In genomic region chr14:33948143-33948962, GRCh38 we compare ENCODE assay signal across 13 cellular contexts. TPM values are rescaled to one million over a fixed set of nuclear protein-coding genes. Genes with fewer than 3 reads are reported as not detected.
DNase-seq lines count a peak whose midpoint lies in the region; ATAC-seq, FAIRE-seq and TF ChIP-seq lines count a peak whose summit lies in the region.
"Had no signal": no experiment of that assay in that cellular context is flagged by ENCODE, and none has a peak within 500 bp of the region (broad histone marks: within the 10 kb centered on the region; RNA-seq: fewer than 3 reads in every experiment).

No MANE protein-coding gene starts in this region.

- H3K36me3 ChIP-seq in K562 (ENCODE audit: control insufficient read depth, insufficient read depth, low read length) (peaks cover 25% of the 10 kb centered on the region), mucosa of rectum (ENCODE audit: control insufficient read depth in 2 of 2, insufficient read depth in 2 of 2, low read length in 2 of 2) (no peaks in the 10 kb centered on the region), adrenal gland (replicated peaks in 1 of 2) (no peaks in the 10 kb centered on the region)
- H3K36me3 ChIP-seq: tibial nerve had no signal

- in situ Hi-C loops in K562 (cut with MboI), result loop anchor here (10.0 kb wide), 1 partner anchor 156 kb away; no protein-coding TSS in a partner anchor

- POLR2A ChIA-PET in A549 (lab: Yijun Ruan, JAX) (no interaction called here), K562 (lab: Yijun Ruan, JAX) (interaction anchor here (0.9 to 2.5 kb wide), 6 partner anchors 10 to 130 kb away, joined by 3 to 8 read pairs (median 3); no protein-coding TSS in a partner anchor)

- BruUV-seq in K562 (replicated peaks; lab: Mats Ljungman, UMichigan), result no TSS peak

- H3K27ac ChIP-seq in A549 (no peak overlapping the region), H9 (ENCODE audit: insufficient read length, low read depth, low read length) (no peak overlapping the region), K562 (ENCODE audit: extremely low read depth, low read depth, low read length) (peak overlapping the region; percentile 20; the same call in 1 of the 3 replicates), mucosa of rectum (ENCODE audit: low read depth in 2 of 2, low read length in 2 of 2) (peak overlapping the region in 1 of 2 donors; percentile 81), adrenal gland (no peak overlapping the region)
- H3K27ac ChIP-seq: tibial nerve had no signal

- H3K36me3 Mint-ChIP-seq in H9 (ENCODE audit: insufficient read depth in 1 of 3, low read depth in 3 of 3), result peaks cover 6 to 28% (median 7%) of the 10 kb centered on the region in 3 experiments; a peak in 5 of 7 replicates
- H3K36me3 Mint-ChIP-seq: activated naive CD4-positive, alpha-beta T cell treated with anti-CD3 and anti-CD28 coated beads, Interleukin-2, amount 50 U/mL, for 24 hours had no signal

- no peak for TF ChIP-seq CTCF in A549 (IDR thresholded peaks at IDR 0.05)
- no peak for TF ChIP-seq CTCF in H9 (conservative IDR thresholded peaks at IDR 0.05)
- TF ChIP-seq CTCF in K562 (IDR thresholded peaks at IDR 0.05 in 2 of 3, conservative IDR thresholded peaks at IDR 0.05 in 1 of 3; ENCODE audit: insufficient read depth in 2 of 3, low read depth in 1 of 3, low read length in 3 of 3), result no peak
- no peak for TF ChIP-seq CTCF in adrenal gland (IDR thresholded peaks at IDR 0.05)

- H3K4me2 ChIP-seq in A549 (peak overlapping the region; percentile 11; the same call in 1 of the 3 replicates), H9 (ENCODE audit: insufficient read depth, insufficient read length, low read length) (peak overlapping the region; percentile 97), K562 (ENCODE audit: insufficient read depth, low read length) (peak overlapping the region; percentile 87)

- H3K4me3 Mint-ChIP-seq in H9, result peak overlapping the region; percentile 81 to 82

- FAIRE-seq in A549 (lab: Jason Lieb, UNC) (no peak), K562 (lab: Jason Lieb, UNC) (peak; percentile 23)

- H3K23ac ChIP-seq in H9 (ENCODE audit: insufficient read length, low read depth, low read length), result no peak overlapping the region

- H3K79me2 ChIP-seq in H9 (ENCODE audit: insufficient read depth, low read length), result peaks cover 12% of the 10 kb centered on the region; the same call in 1 of the 2 replicates
- H3K79me2 ChIP-seq in K562 (ENCODE audit: control insufficient read depth, insufficient read depth, low read length), result peaks cover 75% of the 10 kb centered on the region

- H3K27ac Mint-ChIP-seq in H9, result peak overlapping the region in 2 of 3 experiments; percentile 4 to 5; a peak in 2 of 7 replicates
- H3K27ac Mint-ChIP-seq: activated naive CD4-positive, alpha-beta T cell treated with anti-CD3 and anti-CD28 coated beads, Interleukin-2, amount 50 U/mL, for 24 hours had no signal

- no peak overlapping the region for H4K8ac ChIP-seq in H9 (replicated peaks; ENCODE audit: insufficient read length, low read depth, low read length)

- H3K56ac ChIP-seq in H9 (ENCODE audit: insufficient read length, low read depth, low read length), result no peak overlapping the region

- H4K5ac ChIP-seq in H9 (ENCODE audit: insufficient read length, low read depth, low read length), result no peak overlapping the region

- intact Hi-C loops in K562 (cut with micrococcal nuclease), result loop anchor here (5.0 kb wide), 2 partner anchors 101 to 149 kb away; no protein-coding TSS in a partner anchor
- intact Hi-C loops in adrenal gland (cut with DNase I), result no loop called here

- no peak for TF ChIP-seq RAD21 in A549 (conservative IDR thresholded peaks at IDR 0.05 in 1 of 2, IDR thresholded peaks at IDR 0.05 in 1 of 2)
- no peak for TF ChIP-seq RAD21 in K562 (CRISPR knock-in tag; conservative IDR thresholded peaks at IDR 0.05 in 1 of 2, IDR thresholded peaks at IDR 0.05 in 1 of 2)

- no peak overlapping the region for H3K4ac ChIP-seq in H9 (ENCODE audit: low read depth, low read length)

- H3K23me2 ChIP-seq in H9 (ENCODE audit: insufficient read length, low read depth, low read length, poor library complexity, severe bottlenecking), result peaks cover 22% of the 10 kb centered on the region

- H3K9ac ChIP-seq in H9 (ENCODE audit: extremely low read depth, insufficient read length, low read length), result peak overlapping the region; percentile 56
- peak overlapping the region; percentile 69 to 96; a peak in 3 of 4 replicates for H3K9ac ChIP-seq in K562 (ENCODE audit: insufficient read depth in 1 of 2, low read depth in 2 of 2, low read length in 2 of 2)
- H3K9ac ChIP-seq in mucosa of rectum (ENCODE audit: low read depth in 1 of 2, low read length in 2 of 2), result peak overlapping the region in 1 of 2 donors; percentile 86

- TF ChIP-seq EP300 in A549 (IDR thresholded peaks at IDR 0.05) (no peak), K562 (IDR thresholded peaks at IDR 0.05; ENCODE audit: low read length) (no peak)

- H4K91ac ChIP-seq in H9 (ENCODE audit: insufficient read length, low read depth, low read length), result no peak overlapping the region

- H4K20me1 ChIP-seq in H9 (ENCODE audit: control insufficient read depth, insufficient read depth, insufficient read length) (no peaks in the 10 kb centered on the region), K562 (replicated peaks; ENCODE audit: control insufficient read depth, insufficient read depth, low read length) (0 out of 2 replicates have a peak, but pooled peaks cover 6% of the 10 kb centered on the region)

- H2AK5ac ChIP-seq in H9 (ENCODE audit: insufficient read length, low read length), result no peak overlapping the region

- no peaks in the 10 kb centered on the region for H3K9me3 ChIP-seq in A549
- no peaks in the 10 kb centered on the region for H3K9me3 ChIP-seq in H9 (ENCODE audit: control insufficient read depth, low read depth, low read length)
- H3K9me3 ChIP-seq in K562 (replicated peaks; ENCODE audit: control insufficient read depth, insufficient read depth, low read depth, low read length), result no peaks in the 10 kb centered on the region
- H3K9me3 ChIP-seq in mucosa of rectum (ENCODE audit: control insufficient read depth in 2 of 2, low read length in 2 of 2), result no peaks in the 10 kb centered on the region
- no peaks in the 10 kb centered on the region for H3K9me3 ChIP-seq in adrenal gland (replicated peaks in 1 of 3)
- H3K9me3 ChIP-seq: tibial nerve had no signal

- H3K9me1 ChIP-seq in K562 (ENCODE audit: control insufficient read depth, insufficient read depth, low read length), result no peaks in the 10 kb centered on the region

- no peak for ATAC-seq in A549
- no peak for ATAC-seq in K562
- no peak for ATAC-seq in HG03520 (IDR thresholded peaks at IDR 0.05; ENCODE audit: unreplicated experiment)
- no peak for ATAC-seq in HG03469 (IDR thresholded peaks at IDR 0.05; ENCODE audit: unreplicated experiment)

- CTCF ChIA-PET in A549 (lab: Yijun Ruan, JAX) (no interaction called here), K562 (lab: Yijun Ruan, JAX; ENCODE audit: low intra/inter-chr PET ratio) (no interaction called here)

- DNase-seq in A549 (ENCODE audit: low read depth in 1 of 2, low spot score in 1 of 2) (no peak), H9 (no peak), K562 (ENCODE audit: extremely low read depth in 1 of 4, low spot score in 3 of 4) (no peak), adrenal gland (no peak)
- DNase-seq in stimulated activated CD8-positive, alpha-beta memory T cell treated with anti-CD3 and anti-CD28 coated beads, Interleukin-4, amount 100 ng/mL, for 48 hours, result no peak
- DNase-seq: COR-L47; mesenchymal stem cell; stimulated activated CD4-positive, alpha-beta T cell treated with anti-CD3 and anti-CD28 coated beads, Interleukin-1b, Interleukin-23, amount 100 ng/mL, for 48 hours had no signal

- H3K4me1 ChIP-seq in A549 (peaks cover 10% of the 10 kb centered on the region), H9 (ENCODE audit: insufficient read depth, low read length) (peaks cover 3% of the 10 kb centered on the region; the same call in 1 of the 2 replicates), K562 (replicated peaks in 1 of 2; ENCODE audit: control insufficient read depth in 2 of 2, insufficient read depth in 2 of 2, low read length in 2 of 2) (peaks cover 13 to 19% of the 10 kb centered on the region in 2 experiments; a peak in 4 of 5 replicates), mucosa of rectum (ENCODE audit: control insufficient read depth in 2 of 2, insufficient read depth in 2 of 2, low read length in 2 of 2) (peaks cover 8 to 26% of the 10 kb centered on the region in 2 donors), adrenal gland (replicated peaks in 1 of 2) (peaks cover 7 to 15% of the 10 kb centered on the region in 2 donors)

- no peaks in the 10 kb centered on the region; a peak in 1 of 5 replicates for H3K9me3 Mint-ChIP-seq in H9
- H3K9me3 Mint-ChIP-seq: activated naive CD4-positive, alpha-beta T cell treated with anti-CD3 and anti-CD28 coated beads, Interleukin-2, amount 50 U/mL, for 24 hours had no signal

- no peak overlapping the region for H2BK20ac ChIP-seq in H9 (ENCODE audit: low read depth, low read length, poor library complexity, severe bottlenecking)

- H3K27me3 ChIP-seq in H9 (ENCODE audit: insufficient read depth, low read length) (peaks cover 4% of the 10 kb centered on the region; the same call in 1 of the 2 replicates), K562 (ENCODE audit: control insufficient read depth in 2 of 2, insufficient read depth in 2 of 2, low read length in 2 of 2) (no peaks in the 10 kb centered on the region), mucosa of rectum (ENCODE audit: control insufficient read depth in 2 of 2, insufficient read depth in 2 of 2, low read length in 2 of 2) (no peaks in the 10 kb centered on the region), adrenal gland (peaks cover 24% of the 10 kb centered on the region)

- no peak overlapping the region for H2BK5ac ChIP-seq in H9 (ENCODE audit: insufficient read length, low read length)

- peaks cover 12% of the 10 kb centered on the region for H3K27me3 Mint-ChIP-seq in H9 (ENCODE audit: low read depth)

- H2BK12ac ChIP-seq in H9 (ENCODE audit: insufficient read length, low read depth, low read length), result no peak overlapping the region

- H2AFZ ChIP-seq in H9 (ENCODE audit: low read length) (no peak overlapping the region), K562 (ENCODE audit: low read depth, low read length) (no peak overlapping the region)

- peaks cover 54 to 72% of the 10 kb centered on the region in 2 experiments for H3K4me1 Mint-ChIP-seq in H9

- H3T11ph ChIP-seq in H9 (ENCODE audit: low read length), result no peak overlapping the region

- H2BK15ac ChIP-seq in H9 (ENCODE audit: low read depth, low read length), result no peak overlapping the region

- no peak overlapping the region for H2BK120ac ChIP-seq in H9 (ENCODE audit: low read depth, low read length, poor library complexity, severe bottlenecking)

- no peak overlapping the region for H3K18ac ChIP-seq in H9 (ENCODE audit: insufficient read length, low read depth, low read length)

- H3K79me1 ChIP-seq in H9 (ENCODE audit: insufficient read depth, low read depth, low read length, poor library complexity, severe bottlenecking), result no peaks in the 10 kb centered on the region

- WGBS in A549 (ENCODE audit: missing lambda C conversion rate), result 86% methylated on average over 4 of the region's 4 CpGs
- WGBS in H9 (ENCODE audit: extremely low coverage, insufficient read length, low lambda C conversion rate), result no CpG with 5 or more reads among the region's 4 CpGs
- 21% methylated on average over 4 of the region's 4 CpGs for WGBS in K562 (ENCODE audit: insufficient coverage, low coverage, missing lambda C conversion rate)
- WGBS in adrenal gland, 4 donors, result 58 to 78% (median 71%) methylated on average over 4 of the region's 4 CpGs

- no peak for TF ChIP-seq POLR2A in A549 (IDR thresholded peaks at IDR 0.05; ENCODE audit: low read length)
- no peak for TF ChIP-seq POLR2A in K562 (conservative IDR thresholded peaks at IDR 0.05)
- no peak for TF ChIP-seq POLR2A in adrenal gland (IDR thresholded peaks at IDR 0.05)

- no peak overlapping the region for H3K4me3 ChIP-seq in A549
- peak overlapping the region; percentile 60 for H3K4me3 ChIP-seq in K562
- H3K4me3 ChIP-seq in mucosa of rectum (ENCODE audit: low read length in 2 of 2), result peak overlapping the region; percentile 74 to 89
- H3K4me3 ChIP-seq in adrenal gland, result no peak overlapping the region

- no peak overlapping the region for H3K14ac ChIP-seq in H9 (ENCODE audit: insufficient read depth, low read length)

RNA-seq across cellular contexts. Expression of gene EGLN3, which starts 2.5 kb away (rescaled TPM):
- polyA plus RNA-seq in A549 (2011; rRNA removed) (15.4 and 27.7 TPM in 2 replicates), A549 (2017; fragmentation: RNase III; extraction: RNeasy Plus Mini Kit Qiagen cat#74134 plus additional on column Dnase treatment) (3.4 to 3.8 TPM (median 3.5 TPM) in 3 replicates), K562 (2011; rRNA removed) (49.5 and 87.6 TPM in 2 replicates), K562 (2014; fragmentation: Illumina TruSeq; extraction: Trizol) (11.4 and 15.0 TPM in 2 replicates), K562 (2014; fragmentation: Nextera tagmentation; extraction: Ambion mirVana) (1 to 10 TPM; 2.5 to 3.0 TPM), K562 (2014; rRNA removed) (5.3 and 6.7 TPM in 2 replicates), adrenal gland (under 1 TPM; 0.48 to 0.71 (median 0.51) TPM)
- polyA plus RNA-seq in A549 (2012; cell fraction: cytosol; rRNA removed), result 2.1 and 2.8 TPM in 2 replicates
- 2.4 TPM in 2 replicates for polyA plus RNA-seq in A549 (2012; cell fraction: nucleus; rRNA removed)
- 12.2 and 16.1 TPM in 2 replicates for polyA minus RNA-seq in A549 (2011; rRNA and poly(A)+ RNA removed)
- total RNA-seq in H9 (2021) (19.8 and 24.7 TPM in 2 replicates), K562 (2014; rRNA removed) (5.8 and 9.4 TPM in 2 replicates), K562 (2014; rRNA removed; fragmentation: Illumina TruSeq; extraction: Trizol) (11.0 and 12.7 TPM in 2 replicates), K562 (2015; rRNA removed; fragmentation: Illumina TruSeq; extraction: Trizol) (3.0 and 3.9 TPM in 2 replicates), K562 (2021) (11.5 and 13.0 TPM in 2 replicates), adrenal gland (1 to 10 TPM in 3 of 8 donors, under 1 TPM in 5; 0.18 to 7.4 (median 0.88) TPM)
- total RNA-seq in K562 (2011; cell fraction: chromatin; rRNA removed; ENCODE audit: low replicate concordance), result 57.3 and 84.8 TPM in 2 replicates
- total RNA-seq in K562 (2011; cell fraction: nucleolus; rRNA removed), result 43.2 and 49.0 TPM in 2 replicates
- 64.0 and 78.9 TPM in 2 replicates for total RNA-seq in K562 (2011; cell fraction: nucleoplasm; rRNA removed)
- polyA plus RNA-seq in K562 (2011; cell fraction: cytosol; rRNA removed), result 23.6 and 30.2 TPM in 2 replicates
- polyA plus RNA-seq in K562 (2011; cell fraction: nucleus; rRNA removed), result 40.3 and 50.5 TPM in 2 replicates
- polyA plus RNA-seq in K562 (2012), result 8.2 and 20.2 TPM in 2 replicates
- 68.1 and 110 TPM in 2 replicates for polyA minus RNA-seq in K562 (2011; rRNA and poly(A)+ RNA removed)
- polyA minus RNA-seq in K562 (2011; cell fraction: cytosol; rRNA and poly(A)+ RNA removed), result 30.3 and 62.4 TPM in 2 replicates
- polyA minus RNA-seq in K562 (2011; cell fraction: nucleus; rRNA and poly(A)+ RNA removed), result 57.8 and 58.2 TPM in 2 replicates

Comparison
In these comparisons a context has a peak if more than half of its experiments do, and no peak if none do; other contexts are left out.
1. H3K4me2 ChIP-seq: peak in every context shown above with its lines; median percentile 97 in H9; 87 in K562; 11 in A549.
2. H3K4me3 ChIP-seq: peak in K562 (single experiment) and mucosa of rectum (2 of 2); none in A549 (single experiment) and adrenal gland (0 of 4).